Comparison of ENCODE assay signal across 20 cellular contexts in the genomic region with DNA sequence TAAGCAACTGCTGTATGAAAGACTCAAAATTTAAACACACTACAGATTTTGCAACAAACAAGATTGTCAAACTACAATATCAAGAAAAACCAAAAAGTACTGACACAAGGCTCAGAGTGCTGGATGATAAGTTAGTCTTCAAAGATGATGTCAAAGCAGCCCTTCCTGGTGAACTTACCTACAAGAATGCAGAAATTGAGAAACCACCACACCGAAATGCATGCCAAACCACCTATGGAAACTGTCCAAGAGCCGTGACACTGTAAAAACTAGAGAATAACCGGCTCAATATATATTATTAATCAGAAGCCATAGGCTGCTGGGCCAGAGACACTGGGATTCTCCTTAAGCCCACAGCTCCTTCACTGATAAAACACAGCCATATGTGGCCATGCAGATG. TPM values are rescaled to one million over a fixed set of nuclear protein-coding genes. Genes with fewer than 3 reads are reported as not detected.
DNase-seq lines count a peak whose midpoint lies in the region; ATAC-seq, FAIRE-seq and TF ChIP-seq lines count a peak whose summit lies in the region.
"Had no signal": no experiment of that assay in that cellular context is flagged by ENCODE, and none has a peak within 500 bp of the region (broad histone marks: within the 10 kb centered on the region; RNA-seq: fewer than 3 reads in every experiment).

No MANE protein-coding gene starts in this region.

- peak overlapping the region; percentile 51 for H3K27ac Mint-ChIP-seq in activated CD4-positive, alpha-beta T cell treated with anti-CD3 and anti-CD28 coated beads, Interleukin-2, amount 10 ng/mL, durations not matched to agents 24 days and 14 days
- no peak overlapping the region for H3K27ac Mint-ChIP-seq in activated CD4-positive, alpha-beta T cell treated with anti-CD3 and anti-CD28 coated beads for 36 hours

- DNase-seq in activated CD4-positive, alpha-beta T cell treated with anti-CD3 and anti-CD28 coated beads, Interleukin-2, amount 10 ng/mL, durations not matched to agents 24 days and 14 days: no peak
- DNase-seq in activated CD4-positive, alpha-beta T cell treated with anti-CD3 and anti-CD28 coated beads for 36 hours: no peak
- peak; percentile 45 for DNase-seq in RCC 7860 (ENCODE audit: low spot score)
- peak; percentile 40 for DNase-seq in choroid plexus epithelial cell (ENCODE audit: low read depth)
- DNase-seq in left lung: no peak
- no peak for DNase-seq in smooth muscle cell (lab: John Stamatoyannopoulos, UW; ENCODE audit: unreplicated experiment)
- no peak for DNase-seq in stimulated activated naive CD4-positive, alpha-beta T cell (lab: John Stamatoyannopoulos, UW)
- no peak for DNase-seq in MG63
- DNase-seq: DMS 273 treated with DMSO at 0.1 percent for 48 hours; Karpas-422; NCI-H1417; NCI-H82; stimulated activated CD4-positive, alpha-beta T cell treated with anti-CD3 and anti-CD28 coated beads, Interleukin-15, amount 100 ng/mL, for 24 hours; stimulated activated naive CD4-positive, alpha-beta T cell treated with Interleukin-2 at 50 U/mL for 16 hours had no signal

- peaks cover 3% of the 10 kb centered on the region for H3K9me3 Mint-ChIP-seq in activated CD4-positive, alpha-beta T cell treated with anti-CD3 and anti-CD28 coated beads, Interleukin-2, amount 10 ng/mL, durations not matched to agents 24 days and 14 days
- H3K9me3 Mint-ChIP-seq in activated CD4-positive, alpha-beta T cell treated with anti-CD3 and anti-CD28 coated beads for 36 hours (ENCODE audit: low read depth): no peaks in the 10 kb centered on the region

- H3K36me3 Mint-ChIP-seq in activated CD4-positive, alpha-beta T cell treated with anti-CD3 and anti-CD28 coated beads, Interleukin-2, amount 10 ng/mL, durations not matched to agents 24 days and 14 days (ENCODE audit: low read depth): peaks cover 42% of the 10 kb centered on the region
- H3K36me3 Mint-ChIP-seq in activated CD4-positive, alpha-beta T cell treated with anti-CD3 and anti-CD28 coated beads for 36 hours (ENCODE audit: low read depth): peaks cover 16% of the 10 kb centered on the region

- H4K20me1 ChIP-seq in smooth muscle cell (ENCODE audit: low read depth): no peaks in the 10 kb centered on the region

- intact Hi-C loops in activated CD4-positive, alpha-beta T cell treated with anti-CD3 and anti-CD28 coated beads, Interleukin-2, amount 10 ng/mL, durations not matched to agents 24 days and 14 days (cut with micrococcal nuclease): loop anchor here (5.0 kb wide), 1 partner anchor 119 kb away; no protein-coding TSS in a partner anchor
- intact Hi-C loops in activated CD4-positive, alpha-beta T cell treated with anti-CD3 and anti-CD28 coated beads for 36 hours (cut with DNase I, micrococcal nuclease): no loop called here
- intact Hi-C loops in left lung (cut with DNase I): no loop called here

- peaks cover 0 to 4% of the 10 kb centered on the region in 2 donors for H3K36me3 ChIP-seq in left lung
- no peaks in the 10 kb centered on the region for H3K36me3 ChIP-seq in smooth muscle cell (ENCODE audit: low read depth)
- no peaks in the 10 kb centered on the region for H3K36me3 ChIP-seq in MG63

- no peaks in the 10 kb centered on the region for H3F3A ChIP-seq in smooth muscle cell (ENCODE audit: low read depth)

- H3K79me2 ChIP-seq in smooth muscle cell (ENCODE audit: low read depth): no peaks in the 10 kb centered on the region

- H3K27me3 Mint-ChIP-seq in activated CD4-positive, alpha-beta T cell treated with anti-CD3 and anti-CD28 coated beads, Interleukin-2, amount 10 ng/mL, durations not matched to agents 24 days and 14 days: no peaks in the 10 kb centered on the region
- no peaks in the 10 kb centered on the region for H3K27me3 Mint-ChIP-seq in activated CD4-positive, alpha-beta T cell treated with anti-CD3 and anti-CD28 coated beads for 36 hours

- H3K27ac ChIP-seq in left lung: peak overlapping the region; percentile 10 to 55
- H3K27ac ChIP-seq in smooth muscle cell (ENCODE audit: low read depth): no peak overlapping the region
- H3K27ac ChIP-seq: C4-2B, tibial nerve had no signal

- no peak for ATAC-seq in activated CD4-positive, alpha-beta T cell treated with anti-CD3 and anti-CD28 coated beads for 36 hours
- no peak for ATAC-seq in left lung
- ATAC-seq: Panc1 had no signal

- H3K9me3 ChIP-seq in left lung: no peaks in the 10 kb centered on the region
- no peaks in the 10 kb centered on the region for H3K9me3 ChIP-seq in smooth muscle cell (replicated peaks; ENCODE audit: low read depth)
- H3K9me3 ChIP-seq in MG63: no peaks in the 10 kb centered on the region
- H3K9me3 ChIP-seq: tibial nerve had no signal

- H3K4me1 ChIP-seq in left lung (peaks cover 0 to 32% of the 10 kb centered on the region in 2 donors), smooth muscle cell (ENCODE audit: low read depth) (peaks cover 19% of the 10 kb centered on the region)

- H3K9ac ChIP-seq in smooth muscle cell (ENCODE audit: low read depth): no peak overlapping the region

- 100% methylated on average over 3 of the region's 3 CpGs for WGBS in smooth muscle cell (ENCODE audit: low lambda C conversion rate)

- CTCF ChIA-PET in activated CD4-positive, alpha-beta T cell treated with anti-CD3 and anti-CD28 coated beads for 36 hours (lab: Charles Lee): no interaction called here

- no peak overlapping the region for H3K4me2 ChIP-seq in smooth muscle cell

- peak; percentile 43 for FAIRE-seq in RCC 7860 (lab: Jason Lieb, UNC)
- FAIRE-seq: A204.1, frontal cortex had no signal

- H3K4me3 Mint-ChIP-seq in activated CD4-positive, alpha-beta T cell treated with anti-CD3 and anti-CD28 coated beads, Interleukin-2, amount 10 ng/mL, durations not matched to agents 24 days and 14 days: peak overlapping the region; percentile 12
- H3K4me3 Mint-ChIP-seq in activated CD4-positive, alpha-beta T cell treated with anti-CD3 and anti-CD28 coated beads for 36 hours: no peak overlapping the region

- POLR2A ChIA-PET in activated CD4-positive, alpha-beta T cell treated with anti-CD3 and anti-CD28 coated beads for 36 hours (lab: Charles Lee): no interaction called here

- H2AFZ ChIP-seq in smooth muscle cell (ENCODE audit: low read depth): no peak overlapping the region

- peaks cover 44% of the 10 kb centered on the region for H3K4me1 Mint-ChIP-seq in activated CD4-positive, alpha-beta T cell treated with anti-CD3 and anti-CD28 coated beads, Interleukin-2, amount 10 ng/mL, durations not matched to agents 24 days and 14 days
- peaks cover 22% of the 10 kb centered on the region for H3K4me1 Mint-ChIP-seq in activated CD4-positive, alpha-beta T cell treated with anti-CD3 and anti-CD28 coated beads for 36 hours

- no peak for TF ChIP-seq CTCF in choroid plexus epithelial cell (conservative IDR thresholded peaks at IDR 0.05; ENCODE audit: low read depth, low read length)
- TF ChIP-seq CTCF in left lung (IDR thresholded peaks at IDR 0.05): no peak
- TF ChIP-seq CTCF in smooth muscle cell (IDR thresholded peaks at IDR 0.05; ENCODE audit: borderline replicate concordance, insufficient read depth, poor library complexity, severe bottlenecking): no peak

- H3K4me3 ChIP-seq in choroid plexus epithelial cell (ENCODE audit: low read depth, low read length): no peak overlapping the region
- H3K4me3 ChIP-seq in left lung: no peak overlapping the region
- H3K4me3 ChIP-seq in smooth muscle cell: no peak overlapping the region
- no peak overlapping the region for H3K4me3 ChIP-seq in MG63
- H3K4me3 ChIP-seq: tibial nerve had no signal

- H3K27me3 ChIP-seq in left lung (no peaks in the 10 kb centered on the region), smooth muscle cell (ENCODE audit: low read depth) (no peaks in the 10 kb centered on the region), MG63 (no peaks in the 10 kb centered on the region)
- H3K27me3 ChIP-seq: tibial nerve had no signal

RNA-seq across cellular contexts. Expression of a gene that starts 25.3 kb away (rescaled TPM):
- 33.3 and 35.1 TPM in 2 replicates for total RNA-seq in activated CD4-positive, alpha-beta T cell treated with anti-CD3 and anti-CD28 coated beads, Interleukin-2, amount 10 ng/mL, durations not matched to agents 24 days and 14 days
- total RNA-seq in activated CD4-positive, alpha-beta T cell treated with anti-CD3 and anti-CD28 coated beads for 36 hours: 10 to 100 TPM; 21.2 to 27.6 TPM
- 10 to 100 TPM; 20.4 to 28.9 TPM for total RNA-seq in left lung
- 9.3 and 10.3 TPM in 2 replicates for total RNA-seq in smooth muscle cell
- 3.2 and 3.7 TPM in 2 replicates for polyA plus RNA-seq in smooth muscle cell
- total RNA-seq in MG63 (2014; rRNA removed; shearing (Covaris generic); ENCODE audit: low replicate concordance): 1.3 and 2.1 TPM in 2 replicates

RNA-seq across cellular contexts. Expression of a gene that starts 31.5 kb away (rescaled TPM):
- not detected in 2 replicates for total RNA-seq in activated CD4-positive, alpha-beta T cell treated with anti-CD3 and anti-CD28 coated beads, Interleukin-2, amount 10 ng/mL, durations not matched to agents 24 days and 14 days
- not detected for total RNA-seq in activated CD4-positive, alpha-beta T cell treated with anti-CD3 and anti-CD28 coated beads for 36 hours
- not detected for total RNA-seq in left lung
- total RNA-seq in smooth muscle cell: not detected in 2 replicates
- polyA plus RNA-seq in smooth muscle cell: not detected in 2 replicates
- not detected in 2 replicates for total RNA-seq in MG63 (2014; rRNA removed; shearing (Covaris generic); ENCODE audit: low replicate concordance)
- total RNA-seq: HT-29, tibial nerve had no signal

Comparison
In these comparisons a context has a peak if more than half of its experiments do, and no peak if none do; other contexts are left out.
1. DNase-seq: peak in RCC 7860 (single experiment) and choroid plexus epithelial cell (single experiment); none in activated CD4-positive, alpha-beta T cell treated with anti-CD3 and anti-CD28 coated beads, Interleukin-2, amount 10 ng/mL, durations not matched to agents 24 days and 14 days (single experiment), activated CD4-positive, alpha-beta T cell treated with anti-CD3 and anti-CD28 coated beads for 36 hours (single experiment), left lung (0 of 2), smooth muscle cell (single experiment), stimulated activated naive CD4-positive, alpha-beta T cell (0 of 6) and MG63 (single experiment).